ENCODE assay signal across 1 cellular context in genomic region chr11:765025-765801, GRCh38.
A peak's percentile ranks its signal among the peaks of the same experiment; 100 is the strongest.
TF ChIP-seq lines count a peak whose summit lies in the region.

No MANE protein-coding gene starts in this region.

TF ChIP-seq in K562, 482 proteins besides CTCF, POLR2A, EP300 and RAD21 (continues in another document):
- no peak for TF ChIP-seq RUNX1 (IDR thresholded peaks at IDR 0.05; ENCODE audit: low read depth)
- no peak for TF ChIP-seq ZNF140 (CRISPR knock-in tag; IDR thresholded peaks at IDR 0.05)
- no peak for TF ChIP-seq NFRKB (IDR thresholded peaks at IDR 0.05; ENCODE audit: low read depth)
- TF ChIP-seq STAG1 (CRISPR knock-in tag; IDR thresholded peaks at IDR 0.05; ENCODE audit: borderline replicate concordance) = peak; percentile 18; the same call in 1 of the 2 replicates
- TF ChIP-seq LCOR (CRISPR knock-in tag; IDR thresholded peaks at IDR 0.05) = 0 out of 2 replicates have a peak, but pooled peaks have one; percentile 33
- no peak for TF ChIP-seq STAT6 (CRISPR knock-in tag; IDR thresholded peaks at IDR 0.05)
- TF ChIP-seq ZNF134 (CRISPR knock-in tag; conservative IDR thresholded peaks at IDR 0.05) = no peak
- TF ChIP-seq ATF2 (CRISPR knock-in tag; IDR thresholded peaks at IDR 0.05) = no peak
- no peak for TF ChIP-seq SRF (CRISPR knock-in tag; IDR thresholded peaks at IDR 0.05)
- no peak for TF ChIP-seq NEUROD1 (IDR thresholded peaks at IDR 0.05; ENCODE audit: borderline replicate concordance, low read depth, low read length, partially characterized antibody)
- TF ChIP-seq RBM39 (optimal IDR thresholded peaks at IDR 0.05; ENCODE audit: low read depth, low read length) = no peak
- TF ChIP-seq, protein P1, sequence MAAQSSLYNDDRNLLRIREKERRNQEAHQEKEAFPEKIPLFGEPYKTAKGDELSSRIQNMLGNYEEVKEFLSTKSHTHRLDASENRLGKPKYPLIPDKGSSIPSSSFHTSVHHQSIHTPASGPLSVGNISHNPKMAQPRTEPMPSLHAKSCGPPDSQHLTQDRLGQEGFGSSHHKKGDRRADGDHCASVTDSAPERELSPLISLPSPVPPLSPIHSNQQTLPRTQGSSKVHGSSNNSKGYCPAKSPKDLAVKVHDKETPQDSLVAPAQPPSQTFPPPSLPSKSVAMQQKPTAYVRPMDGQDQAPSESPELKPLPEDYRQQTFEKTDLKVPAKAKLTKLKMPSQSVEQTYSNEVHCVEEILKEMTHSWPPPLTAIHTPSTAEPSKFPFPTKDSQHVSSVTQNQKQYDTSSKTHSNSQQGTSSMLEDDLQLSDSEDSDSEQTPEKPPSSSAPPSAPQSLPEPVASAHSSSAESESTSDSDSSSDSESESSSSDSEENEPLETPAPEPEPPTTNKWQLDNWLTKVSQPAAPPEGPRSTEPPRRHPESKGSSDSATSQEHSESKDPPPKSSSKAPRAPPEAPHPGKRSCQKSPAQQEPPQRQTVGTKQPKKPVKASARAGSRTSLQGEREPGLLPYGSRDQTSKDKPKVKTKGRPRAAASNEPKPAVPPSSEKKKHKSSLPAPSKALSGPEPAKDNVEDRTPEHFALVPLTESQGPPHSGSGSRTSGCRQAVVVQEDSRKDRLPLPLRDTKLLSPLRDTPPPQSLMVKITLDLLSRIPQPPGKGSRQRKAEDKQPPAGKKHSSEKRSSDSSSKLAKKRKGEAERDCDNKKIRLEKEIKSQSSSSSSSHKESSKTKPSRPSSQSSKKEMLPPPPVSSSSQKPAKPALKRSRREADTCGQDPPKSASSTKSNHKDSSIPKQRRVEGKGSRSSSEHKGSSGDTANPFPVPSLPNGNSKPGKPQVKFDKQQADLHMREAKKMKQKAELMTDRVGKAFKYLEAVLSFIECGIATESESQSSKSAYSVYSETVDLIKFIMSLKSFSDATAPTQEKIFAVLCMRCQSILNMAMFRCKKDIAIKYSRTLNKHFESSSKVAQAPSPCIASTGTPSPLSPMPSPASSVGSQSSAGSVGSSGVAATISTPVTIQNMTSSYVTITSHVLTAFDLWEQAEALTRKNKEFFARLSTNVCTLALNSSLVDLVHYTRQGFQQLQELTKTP (IDR thresholded peaks at IDR 0.05; ENCODE audit: low read depth in 1 of 2, partially characterized antibody in 2 of 2) = no peak
- TF ChIP-seq ZNF23 (CRISPR knock-in tag; IDR thresholded peaks at IDR 0.05) = no peak
- TF ChIP-seq TAF7 (tag; IDR thresholded peaks at IDR 0.05) = no peak
- TF ChIP-seq ZNF12 (CRISPR knock-in tag; IDR thresholded peaks at IDR 0.05) = no peak
- no peak for TF ChIP-seq EWSR1 (IDR thresholded peaks at IDR 0.05; ENCODE audit: borderline replicate concordance, low read depth, partially characterized antibody)
- TF ChIP-seq ZNF655 (CRISPR knock-in tag; IDR thresholded peaks at IDR 0.05) = 0 out of 2 replicates have a peak, but pooled peaks have one; percentile 16
- TF ChIP-seq TARDBP (IDR thresholded peaks at IDR 0.05) = no peak
- no peak for TF ChIP-seq ASH1L (IDR thresholded peaks at IDR 0.05; ENCODE audit: borderline replicate concordance, low read depth, partially characterized antibody)
- TF ChIP-seq SIRT6 (IDR thresholded peaks at IDR 0.05; ENCODE audit: low read depth, low read length) = peak; percentile 90
- TF ChIP-seq NCOA2 (IDR thresholded peaks at IDR 0.05; ENCODE audit: partially characterized antibody in 2 of 2) = no peak
- TF ChIP-seq IFI16 (CRISPR knock-in tag; IDR thresholded peaks at IDR 0.05) = no peak
- TF ChIP-seq ZBTB2 (IDR thresholded peaks at IDR 0.05) = no peak
- no peak for TF ChIP-seq ZNF143 (CRISPR knock-in tag; IDR thresholded peaks at IDR 0.05)
- TF ChIP-seq FOXK2 (conservative IDR thresholded peaks at IDR 0.05 in 1 of 2, IDR thresholded peaks at IDR 0.05 in 1 of 2; ENCODE audit: low read depth in 2 of 2) = no peak
- no peak for TF ChIP-seq SMAD2 (IDR thresholded peaks at IDR 0.05; ENCODE audit: low read depth, low read length)
- no peak for TF ChIP-seq BHLHE40 (IDR thresholded peaks at IDR 0.05; ENCODE audit: low read length)
- peak; percentile 78; the same call in 1 of the 2 replicates for TF ChIP-seq ZBTB9 (CRISPR knock-in tag; IDR thresholded peaks at IDR 0.05)
- no peak for TF ChIP-seq ZNF280A (IDR thresholded peaks at IDR 0.05; ENCODE audit: low read depth, partially characterized antibody)
- TF ChIP-seq ZC3H4 (CRISPR knock-in tag; IDR thresholded peaks at IDR 0.05; ENCODE audit: borderline replicate concordance) = no peak
- no peak for TF ChIP-seq ZNF407 (IDR thresholded peaks at IDR 0.05; ENCODE audit: low read depth)
- no peak for TF ChIP-seq BRD9 (IDR thresholded peaks at IDR 0.05; ENCODE audit: low read depth, partially characterized antibody)
- peak; percentile 38; the same call in 1 of the 2 replicates for TF ChIP-seq CREM (IDR thresholded peaks at IDR 0.05; ENCODE audit: low read depth)
